39 cellular contexts compared by ENCODE assay signal in the genomic region with DNA sequence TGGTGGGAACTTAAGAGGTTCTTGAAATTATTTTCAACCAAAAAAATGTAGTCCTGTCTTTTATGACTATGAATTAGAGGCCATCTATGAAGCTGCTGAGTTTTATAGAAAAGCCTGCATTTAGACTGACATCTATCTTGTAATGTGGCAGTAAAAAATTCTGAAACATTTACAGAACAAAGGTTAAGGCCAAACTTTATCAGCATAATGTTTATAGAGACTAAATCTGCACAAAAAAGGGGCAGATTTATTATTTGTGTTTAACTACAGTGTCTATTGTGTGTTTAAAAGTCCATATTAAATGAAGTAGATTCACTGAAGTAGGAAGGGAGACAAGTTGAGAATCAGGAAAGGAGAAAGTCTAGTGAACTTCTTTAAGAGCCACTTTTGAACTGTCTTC. TPM values are rescaled to one million over a fixed set of nuclear protein-coding genes. Genes with fewer than 3 reads are reported as not detected.
"Had no signal": no experiment of that assay in that cellular context is flagged by ENCODE, and none has a peak within 500 bp of the region (broad histone marks: within the 10 kb centered on the region; RNA-seq: fewer than 3 reads in every experiment).

No MANE protein-coding gene starts in this region.

- FAIRE-seq: astrocyte, TTC549 had no signal

- H3K9me3 Mint-ChIP-seq: activated T-helper 17 cell treated with anti-CD3 and anti-CD28 coated beads, Interleukin-2, amount 50 U/mL, for 72 hours had no signal

- H3K36me3 ChIP-seq: brain microvascular endothelial cell, breast epithelium had no signal

- H3K27me3 ChIP-seq: adrenal gland, body of pancreas, brain microvascular endothelial cell, breast epithelium had no signal

- H3K9me3 ChIP-seq: adrenal gland, body of pancreas, breast epithelium had no signal

- H3K4me3 ChIP-seq: adrenal gland, body of pancreas, breast epithelium had no signal

- H3K27ac Mint-ChIP-seq: activated B cell treated with CpG ODN at 0.5 μM for 24 hours; activated CD4-positive, alpha-beta memory T cell treated with anti-CD3 and anti-CD28 coated beads for 36 hours; activated CD4-positive, alpha-beta T cell treated with anti-CD3 and anti-CD28 coated beads, Interleukin-2, amount 10 ng/mL, durations not matched to agents 24 days and 14 days; activated CD8-positive, alpha-beta T cell treated with anti-CD3 and anti-CD28 coated beads for 36 hours; activated naive CD4-positive, alpha-beta T cell treated with anti-CD3 and anti-CD28 coated beads for 36 hours; activated naive CD4-positive, alpha-beta T cell treated with anti-CD3 and anti-CD28 coated beads, Interleukin-2, amount 50 U/mL, for 72 hours; activated naive CD8-positive, alpha-beta T cell treated with anti-CD3 and anti-CD28 coated beads for 36 hours; activated T-cell treated with anti-CD3 and anti-CD28 coated beads, Interleukin-2, amount 50 U/mL, for 72 hours; activated T-helper 1 cell treated with anti-CD3 and anti-CD28 coated beads, Interleukin-12 subunit alpha, Interleukin-12 subunit beta, Interleukin-2, Interleukin-4 antibody, amounts not matched to agents 30 ng/mL and 10 ng/mL and 1 ng/mL, durations not matched to agents 14 hours and 24 hours and 36 hours; activated T-helper 17 cell treated with anti-CD3 and anti-CD28 coated beads, Interleukin-2, amount 50 U/mL, for 72 hours; T-helper 1 cell treated with Interleukin-12 subunit alpha and Interleukin-12 subunit beta and Interleukin-4 antibody, amounts not matched to agents 30 μg/mL and 1 μg/mL, for 36 hours; T-helper 2 cell treated with Interferon-gamma antibody and Interleukin-4, amounts not matched to agents 5 μg/mL and 100 μg/mL, for 36 hours had no signal

- H3K4me3 Mint-ChIP-seq: activated B cell treated with CpG ODN at 0.5 μM for 24 hours; activated CD4-positive, alpha-beta memory T cell treated with anti-CD3 and anti-CD28 coated beads for 36 hours; activated CD4-positive, alpha-beta T cell treated with anti-CD3 and anti-CD28 coated beads, Interleukin-2, amount 10 ng/mL, durations not matched to agents 24 days and 14 days; activated CD8-positive, alpha-beta T cell treated with anti-CD3 and anti-CD28 coated beads for 36 hours; activated naive CD4-positive, alpha-beta T cell treated with anti-CD3 and anti-CD28 coated beads for 36 hours; activated naive CD8-positive, alpha-beta T cell treated with anti-CD3 and anti-CD28 coated beads for 36 hours; activated T-cell treated with anti-CD3 and anti-CD28 coated beads, Interleukin-2, amount 50 U/mL, for 4 hours; activated T-cell treated with anti-CD3 and anti-CD28 coated beads, Interleukin-2, amount 50 U/mL, for 72 hours; activated T-helper 1 cell treated with anti-CD3 and anti-CD28 coated beads, Interleukin-12 subunit alpha, Interleukin-12 subunit beta, Interleukin-2, Interleukin-4 antibody, amounts not matched to agents 30 ng/mL and 10 ng/mL and 1 ng/mL, durations not matched to agents 14 hours and 24 hours and 36 hours; activated T-helper 17 cell treated with anti-CD3 and anti-CD28 coated beads, Interleukin-2, amount 50 U/mL, for 72 hours; T-helper 1 cell treated with Interleukin-12 subunit alpha and Interleukin-12 subunit beta and Interleukin-4 antibody, amounts not matched to agents 30 μg/mL and 1 μg/mL, for 36 hours; T-helper 2 cell treated with Interferon-gamma antibody and Interleukin-4, amounts not matched to agents 5 μg/mL and 100 μg/mL, for 36 hours had no signal

- H3K27ac ChIP-seq: adrenal gland, body of pancreas, brain microvascular endothelial cell, breast epithelium, VCaP had no signal

- H3K4me1 Mint-ChIP-seq: activated B cell treated with CpG ODN at 0.5 μM for 24 hours; activated naive CD8-positive, alpha-beta T cell treated with anti-CD3 and anti-CD28 coated beads for 36 hours; activated T-helper 17 cell treated with anti-CD3 and anti-CD28 coated beads, Interleukin-2, amount 50 U/mL, for 72 hours had no signal

- DNase-seq: activated B cell treated with CpG ODN at 0.5 μM for 24 hours; activated CD4-positive, alpha-beta memory T cell treated with anti-CD3 and anti-CD28 coated beads for 36 hours; activated CD4-positive, alpha-beta T cell treated with anti-CD3 and anti-CD28 coated beads for 4 hours; activated CD4-positive, alpha-beta T cell treated with anti-CD3 and anti-CD28 coated beads, Interleukin-2, amount 10 ng/mL, durations not matched to agents 24 days and 14 days; activated CD4-positive, alpha-beta T cell treated with anti-CD3 and anti-CD28 coated beads, Interleukin-2, amount 50 U/mL, for 1 hour; activated CD4-positive, alpha-beta T cell treated with anti-CD3 and anti-CD28 coated beads, Interleukin-2, amount 50 U/mL, for 4 hours; activated CD4-positive, CD25-positive, alpha-beta regulatory T cell treated with anti-CD3 and anti-CD28 coated beads, Interleukin-2, amount 50 U/mL, for 72 hours; activated CD8-positive, alpha-beta memory T cell treated with anti-CD3 and anti-CD28 coated beads, Interleukin-2, amount 50 U/mL, for 4 hours; activated CD8-positive, alpha-beta T cell treated with anti-CD3 and anti-CD28 coated beads for 36 hours; activated effector memory CD4-positive, alpha-beta T cell treated with anti-CD3 and anti-CD28 coated beads, Interleukin-2, amount 50 U/mL, for 16 hours; activated gamma-delta T cell treated with Interleukin-2 at 50 U/mL for 16 hours; activated naive CD4-positive, alpha-beta T cell; activated naive CD4-positive, alpha-beta T cell treated with anti-CD3 and anti-CD28 coated beads for 36 hours; activated naive CD4-positive, alpha-beta T cell treated with anti-CD3 and anti-CD28 coated beads, Interleukin-2, amount 50 U/mL, for 16 hours; activated naive CD8-positive, alpha-beta T cell treated with anti-CD3 and anti-CD28 coated beads for 36 hours; activated T-cell treated with anti-CD3 and anti-CD28 coated beads for 4 hours; activated T-cell treated with anti-CD3 and anti-CD28 coated beads, Interleukin-2, amount 50 U/mL, for 1 hour; activated T-cell treated with anti-CD3 and anti-CD28 coated beads, Interleukin-2, amount 50 U/mL, for 4 hours; activated T-cell treated with anti-CD3 and anti-CD28 coated beads, Interleukin-2, amount 50 U/mL, for 72 hours; adrenal gland; amniotic stem cell; aorta; body of pancreas; brain microvascular endothelial cell; central memory CD4-positive, alpha-beta T cell; T-helper 1 cell; T-helper 2 cell; T-helper 9 cell had no signal

- H3K4me1 ChIP-seq: adrenal gland, body of pancreas, breast epithelium had no signal

- H3K27me3 Mint-ChIP-seq: activated B cell treated with CpG ODN at 0.5 μM for 24 hours; activated CD4-positive, alpha-beta memory T cell treated with anti-CD3 and anti-CD28 coated beads for 36 hours; activated CD4-positive, alpha-beta T cell treated with anti-CD3 and anti-CD28 coated beads, Interleukin-2, amount 10 ng/mL, durations not matched to agents 24 days and 14 days; activated CD8-positive, alpha-beta T cell treated with anti-CD3 and anti-CD28 coated beads for 36 hours; activated naive CD8-positive, alpha-beta T cell treated with anti-CD3 and anti-CD28 coated beads for 36 hours; activated T-helper 17 cell treated with anti-CD3 and anti-CD28 coated beads, Interleukin-2, amount 50 U/mL, for 72 hours had no signal

- ATAC-seq: activated CD8-positive, alpha-beta T cell treated with anti-CD3 and anti-CD28 coated beads for 36 hours; activated naive CD4-positive, alpha-beta T cell treated with anti-CD3 and anti-CD28 coated beads, Interleukin-2, amount 50 U/mL, for 72 hours; activated T-cell treated with anti-CD3 and anti-CD28 coated beads, Interleukin-2, amount 50 U/mL, for 4 hours; activated T-cell treated with anti-CD3 and anti-CD28 coated beads, Interleukin-2, amount 50 U/mL, for 72 hours; activated T-helper 17 cell treated with anti-CD3 and anti-CD28 coated beads, Interleukin-2, amount 50 U/mL, for 72 hours; body of pancreas had no signal

RNA-seq across cellular contexts. Expression of a gene that starts 37.3 kb away (rescaled TPM):
- total RNA-seq: activated B cell treated with CpG ODN at 0.5 μM for 24 hours; activated CD4-positive, alpha-beta memory T cell treated with anti-CD3 and anti-CD28 coated beads for 36 hours; activated CD4-positive, alpha-beta T cell treated with anti-CD3 and anti-CD28 coated beads, Interleukin-2, amount 10 ng/mL, durations not matched to agents 24 days and 14 days; activated CD8-positive, alpha-beta memory T cell treated with anti-CD3 and anti-CD28 coated beads for 36 hours; activated CD8-positive, alpha-beta T cell treated with anti-CD3 and anti-CD28 coated beads for 36 hours; activated naive CD8-positive, alpha-beta T cell treated with anti-CD3 and anti-CD28 coated beads for 36 hours; activated T-cell treated with anti-CD3 and anti-CD28 coated beads, Interleukin-2, amount 50 U/mL, for 4 hours; activated T-cell treated with anti-CD3 and anti-CD28 coated beads, Interleukin-2, amount 50 U/mL, for 72 hours; activated T-helper 1 cell treated with anti-CD3 and anti-CD28 coated beads, Interleukin-12 subunit alpha, Interleukin-12 subunit beta, Interleukin-2, Interleukin-4 antibody, amounts not matched to agents 30 ng/mL and 10 ng/mL and 1 ng/mL, durations not matched to agents 14 hours and 24 hours and 36 hours; activated T-helper 17 cell treated with anti-CD3 and anti-CD28 coated beads, Interleukin-2, amount 50 U/mL, for 72 hours; adrenal gland; aorta; body of pancreas; breast epithelium; cardiac septum had no signal
